In genomic region chr11:117876341-117877119, GRCh38 we compare ENCODE assay signal across 9 cellular contexts. TPM values are rescaled to one million over a fixed set of nuclear protein-coding genes. Genes with fewer than 3 reads are reported as not detected.
DNase-seq lines count a peak whose midpoint lies in the region; ATAC-seq and TF ChIP-seq lines count a peak whose summit lies in the region.
"Had no signal": no experiment of that assay in that cellular context is flagged by ENCODE, and none has a peak within 500 bp of the region (broad histone marks: within the 10 kb centered on the region; RNA-seq: fewer than 3 reads in every experiment).

TSS of gene FXYD6 (minus strand) at chr11:117876658. CDS start at chr11:117842776, 33,882 bp downstream.

- no peak within 1 kb of the TSS for H2AFZ ChIP-seq in osteoblast (ENCODE audit: low read length)

- peaks cover 60 to 75% of the 10 kb centered on the region in 2 donors for H3K27me3 Mint-ChIP-seq in CD8-positive, alpha-beta memory T cell
- H3K27me3 Mint-ChIP-seq in activated naive CD8-positive, alpha-beta T cell treated with anti-CD3 and anti-CD28 coated beads, Interleukin-2, amount 50 U/mL, for 24 hours = peaks cover 69% of the 10 kb centered on the region

- CTCF ChIA-PET in CD8-positive, alpha-beta memory T cell (lab: Charles Lee) = interaction anchor here (1.1 to 1.5 kb wide), 3 partner anchors 10 to 177 kb away, joined by 3 to 6 read pairs (median 3); no protein-coding TSS in a partner anchor

- no peak for TF ChIP-seq POLR2A in prostate gland (IDR thresholded peaks at IDR 0.05)

- H3K79me2 ChIP-seq in osteoblast (ENCODE audit: insufficient read depth, low read length) = no peaks in the 10 kb centered on the region

- H3K36me3 ChIP-seq in CD8-positive, alpha-beta memory T cell (ENCODE audit: insufficient read depth, low read length) = no peaks in the 10 kb centered on the region
- H3K36me3 ChIP-seq in prostate gland (no peaks in the 10 kb centered on the region), osteoblast (ENCODE audit: insufficient read depth, low read length) (no peaks in the 10 kb centered on the region)

- H3K4me1 ChIP-seq in CD8-positive, alpha-beta memory T cell (ENCODE audit: insufficient read depth, low read length) = peaks cover 32% of the 10 kb centered on the region
- peaks cover 13% of the 10 kb centered on the region for H3K4me1 ChIP-seq in right cardiac atrium (ENCODE audit: control insufficient read depth, insufficient read depth, low read length)
- H3K4me1 ChIP-seq in prostate gland (replicated peaks) = no peaks in the 10 kb centered on the region
- no peaks in the 10 kb centered on the region for H3K4me1 ChIP-seq in osteoblast (ENCODE audit: insufficient read depth, low read length)

- H3K9me3 Mint-ChIP-seq in CD8-positive, alpha-beta memory T cell = no peaks in the 10 kb centered on the region
- no peaks in the 10 kb centered on the region for H3K9me3 Mint-ChIP-seq in activated naive CD8-positive, alpha-beta T cell treated with anti-CD3 and anti-CD28 coated beads, Interleukin-2, amount 50 U/mL, for 24 hours

- H4K20me1 ChIP-seq in osteoblast (ENCODE audit: insufficient read depth, low read length) = no peaks in the 10 kb centered on the region

- H3K9me3 ChIP-seq in CD8-positive, alpha-beta memory T cell (ENCODE audit: low read length) = no peaks in the 10 kb centered on the region
- H3K9me3 ChIP-seq in right cardiac atrium (ENCODE audit: control insufficient read depth, low read length) = no peaks in the 10 kb centered on the region
- H3K9me3 ChIP-seq in prostate gland = no peaks in the 10 kb centered on the region
- H3K9me3 ChIP-seq in osteoblast (ENCODE audit: low read depth, low read length) = no peaks in the 10 kb centered on the region

- no peak for TF ChIP-seq CTCF in prostate gland (IDR thresholded peaks at IDR 0.05)
- no peak for TF ChIP-seq CTCF in osteoblast (IDR thresholded peaks at IDR 0.05; ENCODE audit: extremely low read depth, low read depth, low read length)

- POLR2A ChIA-PET in CD8-positive, alpha-beta memory T cell (lab: Charles Lee) = no interaction called here

- peak within 1 kb of the TSS in 5 of 8 donors; percentile 39 to 84 (median 61) for H3K27ac Mint-ChIP-seq in CD8-positive, alpha-beta memory T cell
- H3K27ac Mint-ChIP-seq in activated naive CD8-positive, alpha-beta T cell treated with anti-CD3 and anti-CD28 coated beads, Interleukin-2, amount 50 U/mL, for 24 hours = no peak within 1 kb of the TSS

- peaks cover 0 to 1% (median 0%) of the 10 kb centered on the region in 3 donors for H3K36me3 Mint-ChIP-seq in CD8-positive, alpha-beta memory T cell
- H3K36me3 Mint-ChIP-seq in activated naive CD8-positive, alpha-beta T cell treated with anti-CD3 and anti-CD28 coated beads, Interleukin-2, amount 50 U/mL, for 24 hours (ENCODE audit: low read depth) = no peaks in the 10 kb centered on the region

- no peak within 1 kb of the TSS for H3K27ac ChIP-seq in CD8-positive, alpha-beta memory T cell (ENCODE audit: low read depth, low read length)
- H3K27ac ChIP-seq in right cardiac atrium (ENCODE audit: low read length) (peak within 1 kb of the TSS; percentile 60), prostate gland (peak within 1 kb of the TSS; percentile 69 to 71), osteoblast (ENCODE audit: low read depth, low read length) (no peak within 1 kb of the TSS)
- H3K27ac ChIP-seq: epithelial cell of prostate had no signal

- DNase-seq in CD8-positive, alpha-beta memory T cell = peak in 1 of 5 donors; percentile 8
- DNase-seq in NCI-H146 treated with DMSO at 0.1 percent for 48 hours (lab: John Stamatoyannopoulos, UW; ENCODE audit: unreplicated experiment) (peak; percentile 62), right cardiac atrium (peak; percentile 67 to 90 (median 86)), prostate gland (ENCODE audit: low spot score) (no peak), GM19240 (ENCODE audit: insufficient read length, low spot score) (no peak), RKO (ENCODE audit: low spot score) (no peak), osteoblast (ENCODE audit: insufficient read length, low spot score, missing footprints) (no peak)
- DNase-seq in activated naive CD8-positive, alpha-beta T cell treated with anti-CD3 and anti-CD28 coated beads, Interleukin-2, amount 50 U/mL, for 24 hours = no peak

- peaks cover 42% of the 10 kb centered on the region for H3K27me3 ChIP-seq in CD8-positive, alpha-beta memory T cell (ENCODE audit: insufficient read depth, low read length, poor library complexity, severe bottlenecking)
- no peaks in the 10 kb centered on the region for H3K27me3 ChIP-seq in right cardiac atrium (ENCODE audit: control insufficient read depth, insufficient read depth)
- H3K27me3 ChIP-seq in prostate gland (replicated peaks; ENCODE audit: insufficient read depth) = no peaks in the 10 kb centered on the region
- H3K27me3 ChIP-seq in osteoblast (ENCODE audit: insufficient read depth, low read length) = peaks cover 42% of the 10 kb centered on the region

- H3K4me3 Mint-ChIP-seq in CD8-positive, alpha-beta memory T cell = peak within 1 kb of the TSS; percentile 58 to 90 (median 87)
- peak within 1 kb of the TSS; percentile 80 for H3K4me3 Mint-ChIP-seq in activated naive CD8-positive, alpha-beta T cell treated with anti-CD3 and anti-CD28 coated beads, Interleukin-2, amount 50 U/mL, for 24 hours

- H3K4me1 Mint-ChIP-seq in CD8-positive, alpha-beta memory T cell = peaks cover 24 to 35% (median 26%) of the 10 kb centered on the region in 3 donors
- peaks cover 26% of the 10 kb centered on the region for H3K4me1 Mint-ChIP-seq in activated naive CD8-positive, alpha-beta T cell treated with anti-CD3 and anti-CD28 coated beads, Interleukin-2, amount 50 U/mL, for 24 hours

- no peak for ATAC-seq in activated naive CD8-positive, alpha-beta T cell treated with anti-CD3 and anti-CD28 coated beads, Interleukin-2, amount 50 U/mL, for 24 hours
- peak; percentile 76 to 81 for ATAC-seq in right cardiac atrium

- peak within 1 kb of the TSS; percentile 59 for H3K4me3 ChIP-seq in CD8-positive, alpha-beta memory T cell (ENCODE audit: low read length)
- peak within 1 kb of the TSS; percentile 71 for H3K4me3 ChIP-seq in right cardiac atrium (ENCODE audit: low read length)
- peak within 1 kb of the TSS; percentile 45 for H3K4me3 ChIP-seq in prostate gland
- H3K4me3 ChIP-seq in osteoblast (ENCODE audit: insufficient read depth, low read length) = no peak within 1 kb of the TSS

- WGBS in right cardiac atrium = under 1% methylated on average over 63 of the region's 63 CpGs
- under 1% methylated on average over 55 of the region's 63 CpGs for WGBS in prostate gland

- intact Hi-C loops in right cardiac atrium (cut with DNase I) = no loop called here
- intact Hi-C loops in prostate gland (cut with DNase I) = no loop called here

- no peak within 1 kb of the TSS for H3K4me2 ChIP-seq in osteoblast (ENCODE audit: insufficient read depth, low read length)

RNA-seq across cellular contexts. Expression of gene FXYD6, which starts in this region (rescaled TPM):
- total RNA-seq in CD8-positive, alpha-beta memory T cell = under 1 TPM in 1 of 2 experiments, not detected in 1; 0.11 TPM
- not detected for polyA plus RNA-seq in CD8-positive, alpha-beta memory T cell
- total RNA-seq in right cardiac atrium (10 to 100 TPM; 36.1 to 47.8 (median 40.9) TPM), prostate gland (100 to 1,000 TPM in 1 of 2 donors, 10 to 100 TPM in 1; 29.6 to 366 TPM), osteoblast (not detected in 2 replicates)
- 54.1 TPM for polyA plus RNA-seq in right cardiac atrium

Comparison
In these comparisons a context has a peak if more than half of its experiments do, and no peak if none do; other contexts are left out.
1. RNA of gene FXYD6 (total RNA-seq): 29.6 to 366 TPM in prostate gland and 36.1 to 47.8 TPM in right cardiac atrium; 0.11 TPM in CD8-positive, alpha-beta memory T cell and not detected in osteoblast; every median in the first group is over 10 times any median in the second.
2. RNA of gene FXYD6 (polyA plus RNA-seq): 54.1 TPM in right cardiac atrium (single experiment); not detected in CD8-positive, alpha-beta memory T cell (single experiment); every median in the first group is over 10 times any median in the second.
3. DNase-seq: peak in NCI-H146 treated with DMSO at 0.1 percent for 48 hours (single experiment) and right cardiac atrium (3 of 3); none in activated naive CD8-positive, alpha-beta T cell treated with anti-CD3 and anti-CD28 coated beads, Interleukin-2, amount 50 U/mL, for 24 hours (single experiment), prostate gland (single experiment), GM19240 (single experiment), RKO (single experiment) and osteoblast (single experiment).
4. H3K27ac ChIP-seq: peak in right cardiac atrium (single experiment) and prostate gland (2 of 2); none in CD8-positive, alpha-beta memory T cell (single experiment) and osteoblast (single experiment).